In genomic region chr2:172578054-172578453, GRCh38 we compare ENCODE assay signal across 17 cellular contexts.
"Had no signal": no experiment of that assay in that cellular context is flagged by ENCODE, and none has a peak within 500 bp of the region (broad histone marks: within the 10 kb centered on the region; RNA-seq: fewer than 3 reads in every experiment).

No MANE protein-coding gene starts in this region.

- DNase-seq: activated B cell treated with CpG ODN at 0.5 μM for 24 hours; activated CD4-positive, alpha-beta T cell treated with anti-CD3 and anti-CD28 coated beads, Interleukin-2, amount 10 ng/mL, durations not matched to agents 24 days and 14 days; activated CD8-positive, alpha-beta memory T cell treated with anti-CD3 and anti-CD28 coated beads, Interleukin-2, amount 50 U/mL, for 48 hours; caudate nucleus; foreskin melanocyte; heart left ventricle; left colon; lower lobe of right lung; midbrain; stimulated activated CD4-positive, alpha-beta T cell treated with anti-CD3 and anti-CD28 coated beads, Interleukin-1b, Interleukin-23, amount 100 ng/mL, for 48 hours; SW 1271 had no signal

- H3K4me1 ChIP-seq: heart left ventricle, lower lobe of right lung, neural progenitor cell had no signal

- H3K4me1 Mint-ChIP-seq: neural progenitor cell had no signal

- H3K27me3 Mint-ChIP-seq: activated B cell treated with CpG ODN at 0.5 μM for 24 hours; activated CD4-positive, alpha-beta T cell treated with anti-CD3 and anti-CD28 coated beads, Interleukin-2, amount 10 ng/mL, durations not matched to agents 24 days and 14 days had no signal

- H3K4me3 Mint-ChIP-seq: activated B cell treated with CpG ODN at 0.5 μM for 24 hours; activated CD4-positive, alpha-beta T cell treated with anti-CD3 and anti-CD28 coated beads, Interleukin-2, amount 10 ng/mL, durations not matched to agents 24 days and 14 days; activated T-helper 1 cell treated with anti-CD3 and anti-CD28 coated beads, Interleukin-12 subunit alpha, Interleukin-12 subunit beta, Interleukin-2, Interleukin-4 antibody, amounts not matched to agents 30 ng/mL and 10 ng/mL and 1 ng/mL, durations not matched to agents 14 hours and 24 hours and 36 hours; neural progenitor cell had no signal

- ATAC-seq: heart left ventricle, left colon, lower lobe of right lung had no signal

- H3K27ac Mint-ChIP-seq: activated B cell treated with CpG ODN at 0.5 μM for 24 hours; activated CD4-positive, alpha-beta T cell treated with anti-CD3 and anti-CD28 coated beads, Interleukin-2, amount 10 ng/mL, durations not matched to agents 24 days and 14 days; activated T-helper 1 cell treated with anti-CD3 and anti-CD28 coated beads, Interleukin-12 subunit alpha, Interleukin-12 subunit beta, Interleukin-2, Interleukin-4 antibody, amounts not matched to agents 30 ng/mL and 10 ng/mL and 1 ng/mL, durations not matched to agents 14 hours and 24 hours and 36 hours; neural progenitor cell had no signal

- H2AFZ ChIP-seq: neural progenitor cell had no signal

- H3K27me3 ChIP-seq: heart left ventricle, neural progenitor cell had no signal

- FAIRE-seq: astrocyte, endothelial cell of umbilical vein had no signal

- H3K4me2 ChIP-seq: neural progenitor cell had no signal

- H3K27ac ChIP-seq: coronary artery, heart left ventricle, lower lobe of right lung, neural progenitor cell, thoracic aorta had no signal

- H3K9ac ChIP-seq: neural progenitor cell had no signal

- H3K4me3 ChIP-seq: coronary artery, heart left ventricle, lower lobe of right lung, neural progenitor cell, thoracic aorta had no signal
